18 cellular contexts compared by ENCODE assay signal in the genomic region with DNA sequence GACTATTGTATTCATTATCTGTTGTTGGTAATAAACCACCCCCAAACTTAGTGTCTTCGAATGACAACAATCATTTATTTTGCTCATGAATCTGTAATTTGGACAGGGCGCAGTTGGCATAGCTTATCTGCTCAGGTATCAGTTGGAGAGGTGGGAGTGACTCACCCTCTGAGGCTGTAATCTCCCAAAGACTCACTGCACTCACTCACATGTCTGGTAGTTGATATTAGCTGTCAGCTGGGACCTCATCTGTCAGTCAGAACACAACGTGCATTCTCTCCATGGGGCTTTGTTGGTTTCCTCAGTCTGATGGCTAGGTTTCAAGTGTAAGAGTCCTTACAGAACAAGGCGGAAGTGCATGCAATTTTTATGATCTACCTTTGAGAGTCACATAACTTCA.
A peak's percentile ranks its signal among the peaks of the same experiment; 100 is the strongest.
DNase-seq lines count a peak whose midpoint lies in the region; ATAC-seq and TF ChIP-seq lines count a peak whose summit lies in the region.
"Had no signal": no experiment of that assay in that cellular context is flagged by ENCODE, and none has a peak within 500 bp of the region (broad histone marks: within the 10 kb centered on the region; RNA-seq: fewer than 3 reads in every experiment).

No MANE protein-coding gene starts in this region.

- POLR2A ChIA-PET in Caco-2 (lab: Charles Lee) = no interaction called here

- no peaks in the 10 kb centered on the region for H3K27me3 ChIP-seq in foreskin keratinocyte
- H3K27me3 ChIP-seq in stomach = no peaks in the 10 kb centered on the region
- no peaks in the 10 kb centered on the region for H3K27me3 ChIP-seq in Caco-2 (replicated peaks; ENCODE audit: control insufficient read depth, insufficient read depth, low read length)
- H3K27me3 ChIP-seq: BLaER1 treated with 17β-estradiol and CSF1 and Interleukin-3, amounts not matched to agents 10 nM and 100 nM had no signal

- H3K9me3 Mint-ChIP-seq in Caco-2 (ENCODE audit: unreplicated experiment) = peaks cover 22% of the 10 kb centered on the region

- no TSS peak for BruUV-seq in Caco-2 (replicated peaks; lab: Mats Ljungman, UMichigan)

- ATAC-seq in foreskin keratinocyte = peak; percentile 94
- ATAC-seq: CD8-positive, alpha-beta T cell; GM23338; HCT116 had no signal

- H3K36me3 ChIP-seq in stomach (no peaks in the 10 kb centered on the region), Caco-2 (ENCODE audit: control insufficient read depth, insufficient read depth, low read length) (no peaks in the 10 kb centered on the region)

- H3K4me1 Mint-ChIP-seq in Caco-2 (ENCODE audit: low read depth, unreplicated experiment) = no peaks in the 10 kb centered on the region
- H3K4me1 Mint-ChIP-seq: B cell, IgD-negative memory B cell had no signal

- WGBS in stomach, 5 donors = 49 to 77% (median 55%) methylated on average over 4 of the region's 4 CpGs

- no peaks in the 10 kb centered on the region for H3K27me3 Mint-ChIP-seq in Caco-2 (ENCODE audit: insufficient read depth, unreplicated experiment)

- CTCF ChIA-PET in Caco-2 (lab: Charles Lee) = no interaction called here

- no peak overlapping the region for H3K4me3 Mint-ChIP-seq in Caco-2 (ENCODE audit: unreplicated experiment)
- H3K4me3 Mint-ChIP-seq: B cell; CD8-positive, alpha-beta T cell; GM23338; HFFc6; IgD-negative memory B cell had no signal

- TF ChIP-seq CTCF in foreskin keratinocyte (conservative IDR thresholded peaks at IDR 0.05) (no peak), stomach (IDR thresholded peaks at IDR 0.05) (no peak), Caco-2 (IDR thresholded peaks at IDR 0.05; ENCODE audit: insufficient read depth in 1 of 2, low read depth in 1 of 2, low read length in 1 of 2, severe bottlenecking in 1 of 2, unreplicated experiment in 1 of 2) (no peak)

- TF ChIP-seq EP300 in stomach (IDR thresholded peaks at IDR 0.05) = no peak

- intact Hi-C loops in stomach (cut with DNase I; ENCODE audit: low total_unique reads) (no loop called here), Caco-2 (cut with micrococcal nuclease; ENCODE audit: unreplicated experiment) (no loop called here)

- peaks cover 17% of the 10 kb centered on the region for H3K4me1 ChIP-seq in foreskin keratinocyte
- H3K4me1 ChIP-seq in stomach = no peaks in the 10 kb centered on the region
- no peaks in the 10 kb centered on the region for H3K4me1 ChIP-seq in Caco-2
- H3K4me1 ChIP-seq: BLaER1 treated with 17β-estradiol and CSF1 and Interleukin-3, amounts not matched to agents 10 nM and 100 nM had no signal

- no peak overlapping the region for H3K27ac Mint-ChIP-seq in Caco-2 (ENCODE audit: unreplicated experiment)
- H3K27ac Mint-ChIP-seq: B cell; CD8-positive, alpha-beta T cell; GM23338; HFFc6; IgD-negative memory B cell had no signal

- H3K9me3 ChIP-seq in stomach (peaks cover 0 to 15% (median 9%) of the 10 kb centered on the region in 4 donors), Caco-2 (no peaks in the 10 kb centered on the region)

- H3K27ac ChIP-seq in foreskin keratinocyte (no peak overlapping the region), stomach (no peak overlapping the region)
- H3K27ac ChIP-seq: BLaER1 treated with 17β-estradiol and CSF1 and Interleukin-3, amounts not matched to agents 10 nM and 100 nM had no signal

- TF ChIP-seq POLR2A in stomach (IDR thresholded peaks at IDR 0.05) = no peak

- no peaks in the 10 kb centered on the region for H3K36me3 Mint-ChIP-seq in Caco-2 (ENCODE audit: insufficient read depth, unreplicated experiment)
- H3K36me3 Mint-ChIP-seq: CD8-positive, alpha-beta T cell had no signal

- H3K4me3 ChIP-seq in stomach = no peak overlapping the region
- no peak overlapping the region for H3K4me3 ChIP-seq in Caco-2 (ENCODE audit: low read depth, low read length)
- H3K4me3 ChIP-seq: BLaER1 treated with 17β-estradiol and CSF1 and Interleukin-3, amounts not matched to agents 10 nM and 100 nM; GM23338 had no signal

- DNase-seq in A172 (ENCODE audit: low spot score) (peak; percentile 29), M059J (ENCODE audit: low read depth) (peak; percentile 85), SW480 (ENCODE audit: low spot score) (peak; percentile 18), foreskin keratinocyte (peak; percentile 54 to 73), NCI-H2081 treated with DMSO at 0.1 percent for 48 hours (lab: John Stamatoyannopoulos, UW) (no peak), stomach (no peak), amygdala (lab: John Stamatoyannopoulos, UW) (no peak), Caco-2 (no peak)
- DNase-seq: 8988T; CD8-positive, alpha-beta T cell; DMS 273 treated with DMSO at 0.1 percent for 48 hours; DMS53; HFFc6 had no signal

Comparison
In these comparisons a context has a peak if more than half of its experiments do, and no peak if none do; other contexts are left out.
1. DNase-seq: peak in A172 (single experiment), M059J (single experiment), SW480 (single experiment) and foreskin keratinocyte (2 of 2); none in NCI-H2081 treated with DMSO at 0.1 percent for 48 hours (single experiment), stomach (single experiment), amygdala (0 of 56) and Caco-2 (0 of 2).